1 cellular context compared by ENCODE assay signal in genomic region chr14:94695231-94695630, GRCh38.
TF ChIP-seq lines count a peak whose summit lies in the region.

No MANE protein-coding gene starts in this region.

TF ChIP-seq in GM23338, 12 proteins besides CTCF, POLR2A, EP300 and RAD21 (continued from another document):
- TF ChIP-seq, protein P1, sequence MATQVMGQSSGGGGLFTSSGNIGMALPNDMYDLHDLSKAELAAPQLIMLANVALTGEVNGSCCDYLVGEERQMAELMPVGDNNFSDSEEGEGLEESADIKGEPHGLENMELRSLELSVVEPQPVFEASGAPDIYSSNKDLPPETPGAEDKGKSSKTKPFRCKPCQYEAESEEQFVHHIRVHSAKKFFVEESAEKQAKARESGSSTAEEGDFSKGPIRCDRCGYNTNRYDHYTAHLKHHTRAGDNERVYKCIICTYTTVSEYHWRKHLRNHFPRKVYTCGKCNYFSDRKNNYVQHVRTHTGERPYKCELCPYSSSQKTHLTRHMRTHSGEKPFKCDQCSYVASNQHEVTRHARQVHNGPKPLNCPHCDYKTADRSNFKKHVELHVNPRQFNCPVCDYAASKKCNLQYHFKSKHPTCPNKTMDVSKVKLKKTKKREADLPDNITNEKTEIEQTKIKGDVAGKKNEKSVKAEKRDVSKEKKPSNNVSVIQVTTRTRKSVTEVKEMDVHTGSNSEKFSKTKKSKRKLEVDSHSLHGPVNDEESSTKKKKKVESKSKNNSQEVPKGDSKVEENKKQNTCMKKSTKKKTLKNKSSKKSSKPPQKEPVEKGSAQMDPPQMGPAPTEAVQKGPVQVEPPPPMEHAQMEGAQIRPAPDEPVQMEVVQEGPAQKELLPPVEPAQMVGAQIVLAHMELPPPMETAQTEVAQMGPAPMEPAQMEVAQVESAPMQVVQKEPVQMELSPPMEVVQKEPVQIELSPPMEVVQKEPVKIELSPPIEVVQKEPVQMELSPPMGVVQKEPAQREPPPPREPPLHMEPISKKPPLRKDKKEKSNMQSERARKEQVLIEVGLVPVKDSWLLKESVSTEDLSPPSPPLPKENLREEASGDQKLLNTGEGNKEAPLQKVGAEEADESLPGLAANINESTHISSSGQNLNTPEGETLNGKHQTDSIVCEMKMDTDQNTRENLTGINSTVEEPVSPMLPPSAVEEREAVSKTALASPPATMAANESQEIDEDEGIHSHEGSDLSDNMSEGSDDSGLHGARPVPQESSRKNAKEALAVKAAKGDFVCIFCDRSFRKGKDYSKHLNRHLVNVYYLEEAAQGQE (IDR thresholded peaks at IDR 0.05; ENCODE audit: unreplicated experiment): no peak
- TF ChIP-seq POLR2AphosphoS5 (IDR thresholded peaks at IDR 0.05; ENCODE audit: low read depth) (no peak), ZNF462 (CRISPR knock-in tag; IDR thresholded peaks at IDR 0.05) (no peak), STAT1 (IDR thresholded peaks at IDR 0.05; ENCODE audit: unreplicated experiment) (no peak), NANOG (IDR thresholded peaks at IDR 0.05; ENCODE audit: borderline replicate concordance) (no peak), CREB1 (CRISPR knock-in tag; IDR thresholded peaks at IDR 0.05; ENCODE audit: low read depth) (no peak), ZNF114 (CRISPR knock-in tag; IDR thresholded peaks at IDR 0.05) (no peak), ZNF331 (CRISPR knock-in tag; IDR thresholded peaks at IDR 0.05; ENCODE audit: low read depth) (no peak), JUNB (IDR thresholded peaks at IDR 0.05; ENCODE audit: unreplicated experiment) (no peak), EZH2phosphoT487 (IDR thresholded peaks at IDR 0.05; ENCODE audit: unreplicated experiment) (no peak)
- TF ChIP-seq, protein P2, sequence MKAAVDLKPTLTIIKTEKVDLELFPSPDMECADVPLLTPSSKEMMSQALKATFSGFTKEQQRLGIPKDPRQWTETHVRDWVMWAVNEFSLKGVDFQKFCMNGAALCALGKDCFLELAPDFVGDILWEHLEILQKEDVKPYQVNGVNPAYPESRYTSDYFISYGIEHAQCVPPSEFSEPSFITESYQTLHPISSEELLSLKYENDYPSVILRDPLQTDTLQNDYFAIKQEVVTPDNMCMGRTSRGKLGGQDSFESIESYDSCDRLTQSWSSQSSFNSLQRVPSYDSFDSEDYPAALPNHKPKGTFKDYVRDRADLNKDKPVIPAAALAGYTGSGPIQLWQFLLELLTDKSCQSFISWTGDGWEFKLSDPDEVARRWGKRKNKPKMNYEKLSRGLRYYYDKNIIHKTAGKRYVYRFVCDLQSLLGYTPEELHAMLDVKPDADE (IDR thresholded peaks at IDR 0.05): no peak
